Comparison of ENCODE assay signal across 21 cellular contexts in the genomic region with DNA sequence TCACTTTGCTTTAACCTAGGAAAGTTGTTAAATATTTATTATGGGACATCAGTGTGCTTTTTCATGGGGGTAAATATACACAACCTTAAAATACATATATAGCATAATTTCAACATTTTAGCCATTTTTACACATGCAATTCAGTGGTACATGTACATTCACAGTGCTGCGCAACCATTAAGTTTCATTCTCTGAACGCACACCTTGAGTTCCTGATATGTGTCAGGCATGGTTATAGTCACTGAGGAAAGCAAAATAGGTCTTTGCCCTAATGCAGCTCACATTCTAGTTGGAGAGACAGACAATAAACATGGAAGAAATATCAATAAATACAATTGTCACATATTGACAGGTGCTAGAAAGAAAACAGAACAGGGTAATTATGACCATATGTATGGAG.
"Had no signal": no experiment of that assay in that cellular context is flagged by ENCODE, and none has a peak within 500 bp of the region (broad histone marks: within the 10 kb centered on the region; RNA-seq: fewer than 3 reads in every experiment).

No MANE protein-coding gene starts in this region.

- H3K36me3 Mint-ChIP-seq: T-cell had no signal

- DNase-seq: MM.1S; NCI-H1048; NCI-H1105; NCI-H1417; NCI-H1436 treated with DMSO at 0.1 percent for 48 hours; NCI-H1694; NCI-H187 treated with DMSO at 0.1 percent for 48 hours; NCI-H2029 treated with DMSO at 0.1 percent for 48 hours; NCI-H2227 treated with DMSO at 0.1 percent for 48 hours; NCI-H526 treated with DMSO at 0.1 percent for 48 hours; NCI-H748 treated with DMSO at 0.1 percent for 48 hours; NK-92 treated with Interleukin-12 subunit alpha and Interleukin-12 subunit beta, amount 100 ng/mL, for 24 hours; PC-3; SHP77; SK-N-SH; SW 1271; T-cell had no signal

- ATAC-seq: K562, Panc1, PC-3, T-cell had no signal

- H3K27me3 Mint-ChIP-seq: T-cell had no signal

- H3K4me3 Mint-ChIP-seq: IgD-negative memory B cell; T-cell; T-helper 1 cell treated with Interleukin-12 subunit alpha and Interleukin-12 subunit beta and Interleukin-4 antibody, amounts not matched to agents 30 μg/mL and 1 μg/mL, for 36 hours had no signal

- H3K27ac Mint-ChIP-seq: IgD-negative memory B cell; T-cell; T-helper 1 cell treated with Interleukin-12 subunit alpha and Interleukin-12 subunit beta and Interleukin-4 antibody, amounts not matched to agents 30 μg/mL and 1 μg/mL, for 36 hours had no signal

- H3K4me1 Mint-ChIP-seq: T-cell had no signal
